In the genomic region with DNA sequence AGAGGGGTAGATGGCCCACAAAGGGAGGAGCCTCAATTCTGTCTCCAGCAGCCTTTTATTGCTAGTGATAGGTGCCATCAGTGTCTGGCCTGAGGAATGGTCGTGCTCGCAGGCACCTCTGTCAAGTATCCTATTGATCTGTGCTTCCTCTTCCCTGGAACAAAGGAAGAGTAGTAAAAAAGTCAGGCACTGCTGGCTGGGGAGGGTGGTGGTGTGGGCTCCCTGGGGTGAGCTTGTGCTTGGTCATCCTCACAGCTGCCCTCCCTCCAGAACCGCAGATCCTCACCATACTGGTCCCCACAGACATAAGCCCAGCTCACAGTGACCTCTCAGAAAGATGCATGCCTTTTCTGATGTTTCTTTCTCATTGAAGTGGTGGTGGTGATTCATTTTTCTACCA, we compare ENCODE assay signal across 1 cellular context.
TF ChIP-seq lines count a peak whose summit lies in the region.

No MANE protein-coding gene starts in this region.

TF ChIP-seq in GM23338, 12 proteins besides CTCF, POLR2A, EP300 and RAD21 (continued from another document):
- TF ChIP-seq, protein P1, sequence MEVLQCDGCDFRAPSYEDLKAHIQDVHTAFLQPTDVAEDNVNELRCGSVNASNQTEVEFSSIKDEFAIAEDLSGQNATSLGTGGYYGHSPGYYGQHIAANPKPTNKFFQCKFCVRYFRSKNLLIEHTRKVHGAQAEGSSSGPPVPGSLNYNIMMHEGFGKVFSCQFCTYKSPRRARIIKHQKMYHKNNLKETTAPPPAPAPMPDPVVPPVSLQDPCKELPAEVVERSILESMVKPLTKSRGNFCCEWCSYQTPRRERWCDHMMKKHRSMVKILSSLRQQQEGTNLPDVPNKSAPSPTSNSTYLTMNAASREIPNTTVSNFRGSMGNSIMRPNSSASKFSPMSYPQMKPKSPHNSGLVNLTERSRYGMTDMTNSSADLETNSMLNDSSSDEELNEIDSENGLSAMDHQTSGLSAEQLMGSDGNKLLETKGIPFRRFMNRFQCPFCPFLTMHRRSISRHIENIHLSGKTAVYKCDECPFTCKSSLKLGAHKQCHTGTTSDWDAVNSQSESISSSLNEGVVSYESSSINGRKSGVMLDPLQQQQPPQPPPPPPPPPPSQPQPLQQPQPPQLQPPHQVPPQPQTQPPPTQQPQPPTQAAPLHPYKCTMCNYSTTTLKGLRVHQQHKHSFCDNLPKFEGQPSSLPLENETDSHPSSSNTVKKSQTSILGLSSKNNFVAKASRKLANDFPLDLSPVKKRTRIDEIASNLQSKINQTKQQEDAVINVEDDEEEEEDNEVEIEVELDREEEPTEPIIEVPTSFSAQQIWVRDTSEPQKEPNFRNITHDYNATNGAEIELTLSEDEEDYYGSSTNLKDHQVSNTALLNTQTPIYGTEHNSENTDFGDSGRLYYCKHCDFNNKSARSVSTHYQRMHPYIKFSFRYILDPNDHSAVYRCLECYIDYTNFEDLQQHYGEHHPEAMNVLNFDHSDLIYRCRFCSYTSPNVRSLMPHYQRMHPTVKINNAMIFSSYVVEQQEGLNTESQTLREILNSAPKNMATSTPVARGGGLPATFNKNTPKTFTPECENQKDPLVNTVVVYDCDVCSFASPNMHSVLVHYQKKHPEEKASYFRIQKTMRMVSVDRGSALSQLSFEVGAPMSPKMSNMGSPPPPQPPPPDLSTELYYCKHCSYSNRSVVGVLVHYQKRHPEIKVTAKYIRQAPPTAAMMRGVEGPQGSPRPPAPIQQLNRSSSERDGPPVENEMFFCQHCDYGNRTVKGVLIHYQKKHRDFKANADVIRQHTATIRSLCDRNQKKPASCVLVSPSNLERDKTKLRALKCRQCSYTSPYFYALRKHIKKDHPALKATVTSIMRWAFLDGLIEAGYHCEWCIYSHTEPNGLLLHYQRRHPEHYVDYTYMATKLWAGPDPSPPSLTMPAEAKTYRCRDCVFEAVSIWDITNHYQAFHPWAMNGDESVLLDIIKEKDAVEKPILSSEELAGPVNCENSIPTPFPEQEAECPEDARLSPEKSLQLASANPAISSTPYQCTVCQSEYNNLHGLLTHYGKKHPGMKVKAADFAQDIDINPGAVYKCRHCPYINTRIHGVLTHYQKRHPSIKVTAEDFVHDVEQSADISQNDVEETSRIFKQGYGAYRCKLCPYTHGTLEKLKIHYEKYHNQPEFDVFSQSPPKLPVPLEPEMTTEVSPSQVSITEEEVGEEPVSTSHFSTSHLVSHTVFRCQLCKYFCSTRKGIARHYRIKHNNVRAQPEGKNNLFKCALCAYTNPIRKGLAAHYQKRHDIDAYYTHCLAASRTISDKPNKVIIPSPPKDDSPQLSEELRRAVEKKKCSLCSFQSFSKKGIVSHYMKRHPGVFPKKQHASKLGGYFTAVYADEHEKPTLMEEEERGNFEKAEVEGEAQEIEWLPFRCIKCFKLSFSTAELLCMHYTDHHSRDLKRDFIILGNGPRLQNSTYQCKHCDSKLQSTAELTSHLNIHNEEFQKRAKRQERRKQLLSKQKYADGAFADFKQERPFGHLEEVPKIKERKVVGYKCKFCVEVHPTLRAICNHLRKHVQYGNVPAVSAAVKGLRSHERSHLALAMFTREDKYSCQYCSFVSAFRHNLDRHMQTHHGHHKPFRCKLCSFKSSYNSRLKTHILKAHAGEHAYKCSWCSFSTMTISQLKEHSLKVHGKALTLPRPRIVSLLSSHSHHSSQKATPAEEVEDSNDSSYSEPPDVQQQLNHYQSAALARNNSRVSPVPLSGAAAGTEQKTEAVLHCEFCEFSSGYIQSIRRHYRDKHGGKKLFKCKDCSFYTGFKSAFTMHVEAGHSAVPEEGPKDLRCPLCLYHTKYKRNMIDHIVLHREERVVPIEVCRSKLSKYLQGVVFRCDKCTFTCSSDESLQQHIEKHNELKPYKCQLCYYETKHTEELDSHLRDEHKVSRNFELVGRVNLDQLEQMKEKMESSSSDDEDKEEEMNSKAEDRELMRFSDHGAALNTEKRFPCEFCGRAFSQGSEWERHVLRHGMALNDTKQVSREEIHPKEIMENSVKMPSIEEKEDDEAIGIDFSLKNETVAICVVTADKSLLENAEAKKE (CRISPR knock-in tag; IDR thresholded peaks at IDR 0.05): no peak
- TF ChIP-seq, protein P2, sequence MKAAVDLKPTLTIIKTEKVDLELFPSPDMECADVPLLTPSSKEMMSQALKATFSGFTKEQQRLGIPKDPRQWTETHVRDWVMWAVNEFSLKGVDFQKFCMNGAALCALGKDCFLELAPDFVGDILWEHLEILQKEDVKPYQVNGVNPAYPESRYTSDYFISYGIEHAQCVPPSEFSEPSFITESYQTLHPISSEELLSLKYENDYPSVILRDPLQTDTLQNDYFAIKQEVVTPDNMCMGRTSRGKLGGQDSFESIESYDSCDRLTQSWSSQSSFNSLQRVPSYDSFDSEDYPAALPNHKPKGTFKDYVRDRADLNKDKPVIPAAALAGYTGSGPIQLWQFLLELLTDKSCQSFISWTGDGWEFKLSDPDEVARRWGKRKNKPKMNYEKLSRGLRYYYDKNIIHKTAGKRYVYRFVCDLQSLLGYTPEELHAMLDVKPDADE (IDR thresholded peaks at IDR 0.05): no peak
- no peak for TF ChIP-seq EZH2 (IDR thresholded peaks at IDR 0.05; ENCODE audit: low read depth, unreplicated experiment)
- no peak for TF ChIP-seq NANOG (IDR thresholded peaks at IDR 0.05; ENCODE audit: borderline replicate concordance)
